ENCODE assay signal across 9 cellular contexts in the genomic region with DNA sequence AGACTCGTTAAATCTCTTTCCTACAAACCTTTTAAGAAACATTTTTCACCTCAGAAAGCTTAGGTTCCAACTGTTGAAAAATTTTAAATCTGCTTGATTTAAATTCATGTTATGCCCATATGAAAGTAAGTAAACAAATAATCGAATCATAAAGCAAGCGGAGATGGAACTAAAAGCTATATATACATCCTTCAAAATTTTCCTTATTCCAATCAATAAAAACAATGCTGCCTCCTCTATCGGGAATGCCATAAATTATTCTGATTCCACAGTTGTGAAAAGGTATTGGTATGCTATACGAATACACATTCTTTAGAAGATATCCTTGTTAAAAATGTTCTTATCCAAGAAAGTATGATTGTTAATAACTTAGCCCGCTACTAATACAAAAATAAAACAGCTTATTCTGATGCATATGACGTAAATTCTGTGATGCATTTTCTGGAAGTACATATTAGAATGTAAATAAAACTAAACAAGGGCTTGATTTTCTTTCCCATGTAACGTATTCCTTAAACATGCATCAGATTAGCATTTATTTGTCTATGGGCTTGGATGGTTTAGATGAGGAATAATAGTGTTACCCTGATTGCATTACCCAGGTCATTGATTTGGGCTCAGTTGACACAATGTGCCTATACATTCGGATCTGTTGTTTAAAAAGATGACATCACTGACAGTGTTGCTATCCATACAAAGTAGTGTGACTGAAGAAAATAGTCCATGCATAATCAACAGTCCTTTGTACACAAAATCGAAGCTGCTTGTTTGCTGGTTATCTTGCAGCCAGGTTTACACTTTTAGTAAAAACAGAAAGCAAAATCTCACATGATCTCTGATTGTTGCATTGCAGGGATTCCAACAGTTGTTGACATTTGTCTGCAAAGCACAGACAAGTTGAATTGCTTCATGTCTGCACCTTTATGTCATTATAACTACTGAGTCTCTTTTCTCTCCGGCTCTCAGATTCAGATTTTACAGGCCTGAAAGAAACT. TPM values are rescaled to one million over a fixed set of nuclear protein-coding genes. Genes with fewer than 3 reads are reported as not detected.
DNase-seq lines count a peak whose midpoint lies in the region; ATAC-seq, FAIRE-seq and TF ChIP-seq lines count a peak whose summit lies in the region.
"Had no signal": no experiment of that assay in that cellular context is flagged by ENCODE, and none has a peak within 500 bp of the region (broad histone marks: within the 10 kb centered on the region; RNA-seq: fewer than 3 reads in every experiment).

No MANE protein-coding gene starts in this region.

- TF ChIP-seq CTCF in A549 (IDR thresholded peaks at IDR 0.05) (no peak), kidney epithelial cell (IDR thresholded peaks at IDR 0.05; ENCODE audit: insufficient read depth, low read length, poor library complexity, severe bottlenecking) (no peak)

- CTCF ChIA-PET in A549 (lab: Yijun Ruan, JAX) = interaction anchor here (0.7 to 1.8 kb wide), 3 partner anchors 29 to 796 kb away, joined by 3 to 5 read pairs (median 4); partner anchors contain the start of gene GPR33

- peak overlapping the region; percentile 69 to 97; a peak in 5 of 6 replicates for H3K27ac ChIP-seq in A549
- peak overlapping the region; percentile 88 for H3K27ac ChIP-seq in temporal lobe (ENCODE audit: low read depth, low read length)

- H3K36me3 ChIP-seq in kidney epithelial cell (ENCODE audit: control insufficient read depth, insufficient read depth, low read length) = no peaks in the 10 kb centered on the region

- peaks cover 2% of the 10 kb centered on the region for H3K27me3 Mint-ChIP-seq in activated T-helper 1 cell treated with anti-CD3 and anti-CD28 coated beads, Interleukin-12 subunit alpha, Interleukin-12 subunit beta, Interleukin-2, Interleukin-4 antibody, amounts not matched to agents 30 ng/mL and 10 ng/mL and 1 ng/mL, durations not matched to agents 14 hours and 24 hours and 36 hours (ENCODE audit: insufficient read depth)

- H3K27ac Mint-ChIP-seq in activated T-helper 1 cell treated with anti-CD3 and anti-CD28 coated beads, Interleukin-12 subunit alpha, Interleukin-12 subunit beta, Interleukin-2, Interleukin-4 antibody, amounts not matched to agents 30 ng/mL and 10 ng/mL and 1 ng/mL, durations not matched to agents 14 hours and 24 hours and 36 hours = peak overlapping the region; percentile 95

- intact Hi-C loops in activated T-helper 1 cell treated with anti-CD3 and anti-CD28 coated beads, Interleukin-12 subunit alpha, Interleukin-12 subunit beta, Interleukin-2, Interleukin-4 antibody, amounts not matched to agents 30 ng/mL and 10 ng/mL and 1 ng/mL, durations not matched to agents 14 hours and 24 hours and 36 hours (cut with micrococcal nuclease) = loop anchor here (1.0 to 10.0 kb wide), 12 partner anchors 38 to 899 kb away; partner anchors contain the start of genes G2E3, HEATR5A, NUBPL and RNU6-7

- H3K9me3 Mint-ChIP-seq in activated T-helper 1 cell treated with anti-CD3 and anti-CD28 coated beads, Interleukin-12 subunit alpha, Interleukin-12 subunit beta, Interleukin-2, Interleukin-4 antibody, amounts not matched to agents 30 ng/mL and 10 ng/mL and 1 ng/mL, durations not matched to agents 14 hours and 24 hours and 36 hours = no peaks in the 10 kb centered on the region

- TF ChIP-seq RAD21 in A549 (conservative IDR thresholded peaks at IDR 0.05 in 1 of 2, IDR thresholded peaks at IDR 0.05 in 1 of 2) = no peak

- ATAC-seq in A549 = no peak
- peak; percentile 0 for ATAC-seq in GM21619 (IDR thresholded peaks at IDR 0.05; ENCODE audit: unreplicated experiment)

- H3K27me3 ChIP-seq in kidney epithelial cell (ENCODE audit: control insufficient read depth, insufficient read depth, low read length) = no peaks in the 10 kb centered on the region

- H3K4me3 ChIP-seq in A549 (peak overlapping the region; percentile 70), kidney epithelial cell (ENCODE audit: low read depth, low read length) (peak overlapping the region; percentile 72)

- H3K4me2 ChIP-seq in A549 = peak overlapping the region; percentile 85

- H3K4me3 Mint-ChIP-seq in activated T-helper 1 cell treated with anti-CD3 and anti-CD28 coated beads, Interleukin-12 subunit alpha, Interleukin-12 subunit beta, Interleukin-2, Interleukin-4 antibody, amounts not matched to agents 30 ng/mL and 10 ng/mL and 1 ng/mL, durations not matched to agents 14 hours and 24 hours and 36 hours = peak overlapping the region; percentile 96

- WGBS in A549 (ENCODE audit: missing lambda C conversion rate) = 31% methylated on average over 11 of the region's 11 CpGs

- DNase-seq in A549 (ENCODE audit: low read depth in 1 of 2, low spot score in 1 of 2) (peak in 1 of 2 experiments; percentile 10), kidney epithelial cell (ENCODE audit: low read depth) (no peak), germinal center (ENCODE audit: low spot score) (no peak), mucosa of gallbladder (ENCODE audit: low spot score) (no peak)
- no peak for DNase-seq in activated T-helper 1 cell treated with anti-CD3 and anti-CD28 coated beads, Interleukin-12 subunit alpha, Interleukin-12 subunit beta, Interleukin-2, Interleukin-4 antibody, amounts not matched to agents 30 ng/mL and 10 ng/mL and 1 ng/mL, durations not matched to agents 14 hours and 24 hours and 36 hours (ENCODE audit: low spot score)
- DNase-seq in stimulated activated naive CD4-positive, alpha-beta T cell (lab: John Stamatoyannopoulos, UW) = no peak

- TF ChIP-seq EP300 in A549 (IDR thresholded peaks at IDR 0.05) = no peak

- no peaks in the 10 kb centered on the region for H3K9me3 ChIP-seq in A549

- POLR2A ChIA-PET in A549 (lab: Yijun Ruan, JAX) = interaction anchor here (1.0 to 2.8 kb wide), 12 partner anchors 10 to 797 kb away, joined by 3 to 36 read pairs (median 4); partner anchors contain the start of genes ARHGAP5, HEATR5A, HECTD1 and RNU6-8

- H3K4me1 Mint-ChIP-seq in activated T-helper 1 cell treated with anti-CD3 and anti-CD28 coated beads, Interleukin-12 subunit alpha, Interleukin-12 subunit beta, Interleukin-2, Interleukin-4 antibody, amounts not matched to agents 30 ng/mL and 10 ng/mL and 1 ng/mL, durations not matched to agents 14 hours and 24 hours and 36 hours (ENCODE audit: low read depth) = peaks cover 43% of the 10 kb centered on the region

- FAIRE-seq in A549 (lab: Jason Lieb, UNC) = peak; percentile 28

- peaks cover 7% of the 10 kb centered on the region for H3K36me3 Mint-ChIP-seq in activated T-helper 1 cell treated with anti-CD3 and anti-CD28 coated beads, Interleukin-12 subunit alpha, Interleukin-12 subunit beta, Interleukin-2, Interleukin-4 antibody, amounts not matched to agents 30 ng/mL and 10 ng/mL and 1 ng/mL, durations not matched to agents 14 hours and 24 hours and 36 hours (ENCODE audit: low read depth)

- TF ChIP-seq POLR2A in A549 (IDR thresholded peaks at IDR 0.05; ENCODE audit: low read length) = no peak

- peaks cover 21% of the 10 kb centered on the region for H3K4me1 ChIP-seq in A549

TF ChIP-seq in A549, 52 proteins besides CTCF, POLR2A, EP300 and RAD21:
- TF ChIP-seq JUNB (IDR thresholded peaks at IDR 0.05) = no peak

RNA-seq across cellular contexts. Expression of gene DTD2, which starts 0.7 kb away (rescaled TPM):
- polyA plus RNA-seq in A549 (2011; rRNA removed) (26.3 and 39.5 TPM in 2 replicates), A549 (2017; fragmentation: RNase III; extraction: RNeasy Plus Mini Kit Qiagen cat#74134 plus additional on column Dnase treatment) (24.9 to 29.6 TPM (median 28.5 TPM) in 3 replicates)
- 17.5 and 23.6 TPM in 2 replicates for polyA plus RNA-seq in A549 (2012; cell fraction: cytosol; rRNA removed)
- 14.6 and 14.9 TPM in 2 replicates for polyA plus RNA-seq in A549 (2012; cell fraction: nucleus; rRNA removed)
- polyA minus RNA-seq in A549 (2011; rRNA and poly(A)+ RNA removed) = 11.7 and 11.9 TPM in 2 replicates
- total RNA-seq in activated T-helper 1 cell treated with anti-CD3 and anti-CD28 coated beads, Interleukin-12 subunit alpha, Interleukin-12 subunit beta, Interleukin-2, Interleukin-4 antibody, amounts not matched to agents 30 ng/mL and 10 ng/mL and 1 ng/mL, durations not matched to agents 14 hours and 24 hours and 36 hours = 29.0 and 30.6 TPM in 2 replicates
- total RNA-seq in kidney epithelial cell (30.0 and 44.6 TPM in 2 replicates), temporal lobe (28.8 TPM), mucosa of gallbladder (16.6 TPM)

RNA-seq across cellular contexts. Expression of gene GPR33, which starts 29.9 kb away (rescaled TPM):
- polyA plus RNA-seq in A549 (2011; rRNA removed) (not detected in 2 replicates), A549 (2017; fragmentation: RNase III; extraction: RNeasy Plus Mini Kit Qiagen cat#74134 plus additional on column Dnase treatment) (not detected in 3 replicates)
- not detected in 2 replicates for polyA plus RNA-seq in A549 (2012; cell fraction: cytosol; rRNA removed)
- polyA plus RNA-seq in A549 (2012; cell fraction: nucleus; rRNA removed) = not detected in 2 replicates
- not detected in 2 replicates for polyA minus RNA-seq in A549 (2011; rRNA and poly(A)+ RNA removed)
- not detected in 2 replicates for total RNA-seq in activated T-helper 1 cell treated with anti-CD3 and anti-CD28 coated beads, Interleukin-12 subunit alpha, Interleukin-12 subunit beta, Interleukin-2, Interleukin-4 antibody, amounts not matched to agents 30 ng/mL and 10 ng/mL and 1 ng/mL, durations not matched to agents 14 hours and 24 hours and 36 hours
- total RNA-seq in kidney epithelial cell (not detected in 2 replicates), temporal lobe (not detected), mucosa of gallbladder (not detected)
- total RNA-seq: glomerular endothelial cell had no signal

RNA-seq across cellular contexts. Expression of gene HEATR5A, which starts 37.6 kb away (rescaled TPM):
- 47.1 and 49.5 TPM in 2 replicates for polyA plus RNA-seq in A549 (2011; rRNA removed)
- 8.8 and 9.1 TPM in 2 replicates for polyA plus RNA-seq in A549 (2012; cell fraction: cytosol; rRNA removed)
- polyA plus RNA-seq in A549 (2012; cell fraction: nucleus; rRNA removed) = 7.0 and 9.4 TPM in 2 replicates
- 23.4 to 29.5 TPM (median 25.3 TPM) in 3 replicates for polyA plus RNA-seq in A549 (2017; fragmentation: RNase III; extraction: RNeasy Plus Mini Kit Qiagen cat#74134 plus additional on column Dnase treatment)
- polyA minus RNA-seq in A549 (2011; rRNA and poly(A)+ RNA removed) = 54.6 and 56.2 TPM in 2 replicates
- 26.4 and 31.0 TPM in 2 replicates for total RNA-seq in activated T-helper 1 cell treated with anti-CD3 and anti-CD28 coated beads, Interleukin-12 subunit alpha, Interleukin-12 subunit beta, Interleukin-2, Interleukin-4 antibody, amounts not matched to agents 30 ng/mL and 10 ng/mL and 1 ng/mL, durations not matched to agents 14 hours and 24 hours and 36 hours
- total RNA-seq in kidney epithelial cell = 12.4 and 18.8 TPM in 2 replicates
- total RNA-seq in temporal lobe = 22.4 TPM
- total RNA-seq in mucosa of gallbladder = 41.6 TPM
